ENCODE assay signal across 10 cellular contexts in the genomic region with DNA sequence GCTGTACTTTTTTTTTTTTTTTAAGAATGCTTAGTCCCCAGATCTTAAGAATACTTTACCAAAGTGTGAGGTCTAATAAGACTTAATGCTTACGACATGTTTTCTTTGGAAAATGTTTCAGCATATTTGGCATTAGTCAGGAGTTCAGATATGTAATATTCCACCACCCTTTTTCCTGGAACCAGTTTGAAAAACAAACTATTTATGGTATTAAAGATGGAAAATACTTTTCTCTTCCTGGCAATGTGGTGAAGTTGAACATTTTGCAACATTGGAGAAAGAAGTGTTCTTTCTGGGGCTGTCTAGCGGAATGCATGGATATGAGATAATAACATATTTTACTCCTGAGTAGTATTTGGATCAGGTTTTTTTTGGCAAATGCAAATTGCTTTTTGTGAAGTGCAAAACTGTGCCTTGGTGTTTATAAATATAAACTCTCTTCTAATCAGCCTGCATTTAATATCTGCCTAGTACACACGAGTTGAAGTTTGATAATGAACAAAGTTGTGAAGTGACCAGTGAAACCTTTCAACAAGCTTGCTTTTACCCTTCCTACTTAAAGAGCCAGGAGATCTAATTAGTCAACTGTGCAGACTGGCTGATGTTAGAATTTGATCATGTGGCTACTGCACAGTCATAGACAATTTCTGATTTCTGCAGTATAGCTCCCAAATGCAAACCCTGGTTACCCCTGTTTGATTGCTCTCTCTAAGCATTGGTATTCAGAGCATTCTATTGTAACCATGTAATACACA. TPM values are rescaled to one million over a fixed set of nuclear protein-coding genes. Genes with fewer than 3 reads are reported as not detected.
DNase-seq lines count a peak whose midpoint lies in the region; ATAC-seq lines count a peak whose summit lies in the region.
"Had no signal": no experiment of that assay in that cellular context is flagged by ENCODE, and none has a peak within 500 bp of the region (broad histone marks: within the 10 kb centered on the region; RNA-seq: fewer than 3 reads in every experiment).

No MANE protein-coding gene starts in this region.

- peak overlapping the region; percentile 74 for H3K27ac ChIP-seq in skeletal muscle tissue (ENCODE audit: low read depth, low read length)

- DNase-seq in GF-D8 (lab: John Stamatoyannopoulos, UW) (peak; percentile 4), Right ventricle myocardium superior (no peak), Ammon's horn (ENCODE audit: low spot score) (no peak)
- DNase-seq in T-helper 2 cell treated with Interferon-gamma antibody and Interleukin-4, amounts not matched to agents 5 μg/mL and 100 μg/mL, for 36 hours (ENCODE audit: low spot score): no peak
- DNase-seq: RPMI8226 had no signal

- no peaks in the 10 kb centered on the region for H3K27me3 Mint-ChIP-seq in T-helper 2 cell treated with Interferon-gamma antibody and Interleukin-4, amounts not matched to agents 5 μg/mL and 100 μg/mL, for 36 hours (ENCODE audit: low read depth)
- H3K27me3 Mint-ChIP-seq: activated naive CD8-positive, alpha-beta T cell had no signal

- no peaks in the 10 kb centered on the region for H3K9me3 Mint-ChIP-seq in T-helper 2 cell treated with Interferon-gamma antibody and Interleukin-4, amounts not matched to agents 5 μg/mL and 100 μg/mL, for 36 hours

- intact Hi-C loops in Right ventricle myocardium superior (cut with DNase I): no loop called here

- H3K27me3 ChIP-seq in skeletal muscle tissue (ENCODE audit: control insufficient read depth in 3 of 3, insufficient read depth in 3 of 3, low read length in 3 of 3): no peaks in the 10 kb centered on the region

- no peaks in the 10 kb centered on the region for H3K9me3 ChIP-seq in skeletal muscle tissue (ENCODE audit: control insufficient read depth in 3 of 3, low read length in 3 of 3)

- H3K27ac Mint-ChIP-seq in T-helper 2 cell treated with Interferon-gamma antibody and Interleukin-4, amounts not matched to agents 5 μg/mL and 100 μg/mL, for 36 hours: peak overlapping the region; percentile 23

- H3K4me3 ChIP-seq in skeletal muscle tissue (ENCODE audit: low read length in 3 of 3): peak overlapping the region in 1 of 3 donors; percentile 24

- H3K4me1 ChIP-seq in skeletal muscle tissue (ENCODE audit: control insufficient read depth in 3 of 3, insufficient read depth in 3 of 3, low read length in 3 of 3): peaks cover 19 to 37% (median 24%) of the 10 kb centered on the region in 3 donors

- peaks cover 27 to 48% (median 40%) of the 10 kb centered on the region in 3 donors for H3K36me3 ChIP-seq in skeletal muscle tissue (ENCODE audit: control insufficient read depth in 3 of 3, insufficient read depth in 3 of 3, low read length in 3 of 3)

- H3K4me3 Mint-ChIP-seq in T-helper 2 cell treated with Interferon-gamma antibody and Interleukin-4, amounts not matched to agents 5 μg/mL and 100 μg/mL, for 36 hours: peak overlapping the region; percentile 12
- H3K4me3 Mint-ChIP-seq: activated naive CD8-positive, alpha-beta T cell had no signal

- peaks cover 30% of the 10 kb centered on the region for H3K4me1 Mint-ChIP-seq in T-helper 2 cell treated with Interferon-gamma antibody and Interleukin-4, amounts not matched to agents 5 μg/mL and 100 μg/mL, for 36 hours (ENCODE audit: low read depth)

- peaks cover 26% of the 10 kb centered on the region for H3K36me3 Mint-ChIP-seq in T-helper 2 cell treated with Interferon-gamma antibody and Interleukin-4, amounts not matched to agents 5 μg/mL and 100 μg/mL, for 36 hours (ENCODE audit: low read depth)

- peak; percentile 85 for ATAC-seq in Right ventricle myocardium superior (ENCODE audit: poor library complexity)
- no peak for ATAC-seq in HG02678 (IDR thresholded peaks at IDR 0.05; ENCODE audit: unreplicated experiment)
- ATAC-seq in HG03565 (IDR thresholded peaks at IDR 0.05; ENCODE audit: unreplicated experiment): no peak
- ATAC-seq in GM19397 (IDR thresholded peaks at IDR 0.05; ENCODE audit: unreplicated experiment): no peak

- peak overlapping the region in 2 of 3 donors; percentile 1 to 62 for H3K9ac ChIP-seq in skeletal muscle tissue (ENCODE audit: low read depth in 1 of 3, low read length in 3 of 3)

RNA-seq across cellular contexts. Expression of a gene that starts 20.9 kb away (rescaled TPM):
- total RNA-seq in Right ventricle myocardium superior (7.3 TPM), skeletal muscle tissue (16.7 TPM)
